In genomic region chr5:145636396-145636795, GRCh38 we compare ENCODE assay signal across 28 cellular contexts.
"Had no signal": no experiment of that assay in that cellular context is flagged by ENCODE, and none has a peak within 500 bp of the region (broad histone marks: within the 10 kb centered on the region; RNA-seq: fewer than 3 reads in every experiment).

No MANE protein-coding gene starts in this region.

- DNase-seq: activated CD4-positive, alpha-beta memory T cell treated with anti-CD3 and anti-CD28 coated beads for 36 hours; activated CD4-positive, alpha-beta T cell treated with anti-CD3 and anti-CD28 coated beads, Interleukin-2, amount 10 ng/mL, durations not matched to agents 7 days and 5 days; activated CD4-positive, CD25-positive, alpha-beta regulatory T cell; activated CD8-positive, alpha-beta memory T cell treated with anti-CD3 and anti-CD28 coated beads for 24 hours; activated gamma-delta T cell; activated naive CD4-positive, alpha-beta T cell treated with anti-CD3 and anti-CD28 coated beads for 36 hours; activated T-cell treated with anti-CD3 and anti-CD28 coated beads for 4 hours; activated T-cell treated with anti-CD3 and anti-CD28 coated beads, Interleukin-2, amount 50 U/mL, for 48 hours; amygdala; brain microvascular endothelial cell; cerebellar nuclear complex; KG1; NCI-H1092 treated with DMSO at 0.1 percent for 48 hours; NCI-H1436 treated with DMSO at 0.1 percent for 48 hours; NCI-H187; NCI-H2081; NCI-H2171; NCI-H2227 treated with DMSO at 0.1 percent for 48 hours; NCI-H526; Peyer's patch; Right ventricle myocardium superior; T-cell; T-helper 2 cell; T1000 had no signal

- H3K4me1 ChIP-seq: Peyer's patch had no signal

- ATAC-seq: activated T-helper 17 cell treated with anti-CD3 and anti-CD28 coated beads, Interleukin-2, amount 50 U/mL, for 72 hours; T-cell had no signal

- H3K36me3 ChIP-seq: brain microvascular endothelial cell, cardiac muscle cell, Peyer's patch had no signal

- H3K9me3 ChIP-seq: Peyer's patch had no signal

- H3K27me3 ChIP-seq: brain microvascular endothelial cell, cardiac muscle cell, Peyer's patch had no signal

- H3K4me3 ChIP-seq: cardiac muscle cell, Peyer's patch had no signal

- H3K27ac ChIP-seq: brain microvascular endothelial cell, cardiac muscle cell, Peyer's patch, RWPE1, VCaP had no signal
